Comparison of ENCODE assay signal across 15 cellular contexts in the genomic region with DNA sequence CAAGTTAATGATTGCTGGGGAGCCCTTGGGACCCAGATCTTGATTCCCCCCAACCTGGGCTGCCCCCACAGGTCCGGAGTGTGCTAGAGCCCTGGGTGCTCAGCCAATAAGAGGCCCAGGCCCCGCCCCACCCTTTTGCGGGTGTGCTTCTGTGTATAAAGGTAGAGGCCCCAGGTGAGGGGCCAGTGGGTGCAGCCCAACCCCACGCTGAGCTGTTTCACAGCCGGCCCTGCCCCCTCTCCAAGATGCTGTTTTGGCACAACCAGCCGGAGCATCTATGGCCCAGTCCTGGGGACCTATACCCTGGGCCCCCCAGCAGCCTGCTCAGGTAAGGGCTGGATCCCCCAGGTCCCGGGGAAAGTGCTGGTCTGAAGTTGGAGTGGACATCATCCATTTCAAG. TPM values are rescaled to one million over a fixed set of nuclear protein-coding genes. Genes with fewer than 3 reads are reported as not detected.
DNase-seq lines count a peak whose midpoint lies in the region; ATAC-seq and TF ChIP-seq lines count a peak whose summit lies in the region.
"Had no signal": no experiment of that assay in that cellular context is flagged by ENCODE, and none has a peak within 500 bp of the region (broad histone marks: within the 10 kb centered on the region; RNA-seq: fewer than 3 reads in every experiment).

No MANE protein-coding gene starts in this region.

- H3K9me3 Mint-ChIP-seq in activated T-cell treated with anti-CD3 and anti-CD28 coated beads, Interleukin-2, amount 50 U/mL, for 4 hours = no peaks in the 10 kb centered on the region
- no peaks in the 10 kb centered on the region for H3K9me3 Mint-ChIP-seq in stimulated activated memory B cell treated with anti-CD40 and anti-IgM and Interleukin-4, amounts not matched to agents 10 μg/mL and 1 μg/mL and 100 μg/mL, for 72 hours

- no peak for ATAC-seq in activated T-cell treated with anti-CD3 and anti-CD28 coated beads, Interleukin-2, amount 50 U/mL, for 4 hours
- ATAC-seq in RWPE2 (ENCODE audit: low read depth) = no peak
- ATAC-seq in left colon = peak; percentile 18
- no peak for ATAC-seq in stimulated activated memory B cell treated with anti-CD40 and anti-IgM and Interleukin-4, amounts not matched to agents 10 μg/mL and 1 μg/mL and 100 μg/mL, for 72 hours

- DNase-seq in activated T-cell treated with anti-CD3 and anti-CD28 coated beads, Interleukin-2, amount 50 U/mL, for 1 hour = peak; percentile 19
- DNase-seq in activated T-cell treated with anti-CD3 and anti-CD28 coated beads, Interleukin-2, amount 50 U/mL, for 4 hours = no peak
- DNase-seq in RWPE2 (ENCODE audit: low spot score) (no peak), left colon (no peak), NCI-H187 treated with DMSO at 0.1 percent for 48 hours (lab: John Stamatoyannopoulos, UW) (no peak), NAMALWA (ENCODE audit: low spot score) (no peak), NK-92 (lab: John Stamatoyannopoulos, UW; ENCODE audit: unreplicated experiment) (no peak)
- DNase-seq: DMS 273 treated with DMSO at 0.1 percent for 48 hours, KBM-7, NCI-H1694 treated with DMSO at 0.1 percent for 48 hours, NCI-H82, Peyer's patch, SIG-M5 had no signal

- peaks cover 11% of the 10 kb centered on the region for H3K4me1 ChIP-seq in RWPE2 (ENCODE audit: insufficient read depth, poor library complexity, severe bottlenecking)
- H3K4me1 ChIP-seq: Peyer's patch had no signal

- H3K36me3 ChIP-seq in RWPE2 (ENCODE audit: low read depth) = no peaks in the 10 kb centered on the region
- H3K36me3 ChIP-seq: Peyer's patch had no signal

- H3K4me1 Mint-ChIP-seq in activated T-cell treated with anti-CD3 and anti-CD28 coated beads, Interleukin-2, amount 50 U/mL, for 4 hours (ENCODE audit: low read depth) = peaks cover 27% of the 10 kb centered on the region
- H3K4me1 Mint-ChIP-seq in stimulated activated memory B cell treated with anti-CD40 and anti-IgM and Interleukin-4, amounts not matched to agents 10 μg/mL and 1 μg/mL and 100 μg/mL, for 72 hours = peaks cover 22% of the 10 kb centered on the region

- intact Hi-C loops in left colon (cut with DNase I, micrococcal nuclease) = no loop called here

- H3K36me3 Mint-ChIP-seq in activated T-cell treated with anti-CD3 and anti-CD28 coated beads, Interleukin-2, amount 50 U/mL, for 4 hours (ENCODE audit: insufficient read depth) = no peaks in the 10 kb centered on the region
- no peaks in the 10 kb centered on the region for H3K36me3 Mint-ChIP-seq in stimulated activated memory B cell treated with anti-CD40 and anti-IgM and Interleukin-4, amounts not matched to agents 10 μg/mL and 1 μg/mL and 100 μg/mL, for 72 hours

- no peak for TF ChIP-seq CTCF in RWPE2 (IDR thresholded peaks at IDR 0.05; ENCODE audit: poor library complexity, severe bottlenecking)

- H3K9me3 ChIP-seq in RWPE2 (ENCODE audit: severe bottlenecking) = no peaks in the 10 kb centered on the region
- H3K9me3 ChIP-seq: Peyer's patch had no signal

- H3K4me3 Mint-ChIP-seq in activated T-cell treated with anti-CD3 and anti-CD28 coated beads, Interleukin-2, amount 50 U/mL, for 4 hours = no peak overlapping the region
- no peak overlapping the region for H3K4me3 Mint-ChIP-seq in stimulated activated memory B cell treated with anti-CD40 and anti-IgM and Interleukin-4, amounts not matched to agents 10 μg/mL and 1 μg/mL and 100 μg/mL, for 72 hours

- peak overlapping the region; percentile 73 for H3K27ac Mint-ChIP-seq in stimulated activated memory B cell treated with anti-CD40 and anti-IgM and Interleukin-4, amounts not matched to agents 10 μg/mL and 1 μg/mL and 100 μg/mL, for 72 hours

- H3K27ac ChIP-seq in RWPE2 (ENCODE audit: poor library complexity, severe bottlenecking) = peak overlapping the region; percentile 34

- no peaks in the 10 kb centered on the region for H3K27me3 ChIP-seq in RWPE2 (ENCODE audit: insufficient read depth, poor library complexity, severe bottlenecking)
- H3K27me3 ChIP-seq: Peyer's patch had no signal

- H3K4me3 ChIP-seq in RWPE2 (ENCODE audit: severe bottlenecking) = no peak overlapping the region

- peaks cover 1% of the 10 kb centered on the region for H3K27me3 Mint-ChIP-seq in activated T-cell treated with anti-CD3 and anti-CD28 coated beads, Interleukin-2, amount 50 U/mL, for 4 hours (ENCODE audit: low read depth)
- peaks cover 6% of the 10 kb centered on the region for H3K27me3 Mint-ChIP-seq in stimulated activated memory B cell treated with anti-CD40 and anti-IgM and Interleukin-4, amounts not matched to agents 10 μg/mL and 1 μg/mL and 100 μg/mL, for 72 hours

RNA-seq across cellular contexts. Expression of gene STAC2, which starts 11.8 kb away (rescaled TPM):
- not detected for total RNA-seq in activated T-cell treated with anti-CD3 and anti-CD28 coated beads, Interleukin-2, amount 50 U/mL, for 4 hours
- total RNA-seq in left colon = under 1 TPM in 1 of 2 donors, not detected in 1; 0.17 TPM
- total RNA-seq: NCI-H460 had no signal

RNA-seq across cellular contexts. Expression of gene RPL19, which starts 37.5 kb away (rescaled TPM):
- total RNA-seq in activated T-cell treated with anti-CD3 and anti-CD28 coated beads, Interleukin-2, amount 50 U/mL, for 4 hours = 1,000 to 10,000 TPM; 2,810 to 3,060 (median 2,906) TPM
- 1,000 to 10,000 TPM; 1,376 to 1,435 TPM for total RNA-seq in left colon

RNA-seq across cellular contexts. Expression of gene CACNB1, which starts 40.1 kb away (rescaled TPM):
- 1 to 10 TPM; 8.3 to 9.0 (median 8.8) TPM for total RNA-seq in activated T-cell treated with anti-CD3 and anti-CD28 coated beads, Interleukin-2, amount 50 U/mL, for 4 hours
- total RNA-seq in left colon = 10 to 100 TPM; 12.7 to 16.1 TPM
